1 cellular context compared by ENCODE assay signal in the genomic region with DNA sequence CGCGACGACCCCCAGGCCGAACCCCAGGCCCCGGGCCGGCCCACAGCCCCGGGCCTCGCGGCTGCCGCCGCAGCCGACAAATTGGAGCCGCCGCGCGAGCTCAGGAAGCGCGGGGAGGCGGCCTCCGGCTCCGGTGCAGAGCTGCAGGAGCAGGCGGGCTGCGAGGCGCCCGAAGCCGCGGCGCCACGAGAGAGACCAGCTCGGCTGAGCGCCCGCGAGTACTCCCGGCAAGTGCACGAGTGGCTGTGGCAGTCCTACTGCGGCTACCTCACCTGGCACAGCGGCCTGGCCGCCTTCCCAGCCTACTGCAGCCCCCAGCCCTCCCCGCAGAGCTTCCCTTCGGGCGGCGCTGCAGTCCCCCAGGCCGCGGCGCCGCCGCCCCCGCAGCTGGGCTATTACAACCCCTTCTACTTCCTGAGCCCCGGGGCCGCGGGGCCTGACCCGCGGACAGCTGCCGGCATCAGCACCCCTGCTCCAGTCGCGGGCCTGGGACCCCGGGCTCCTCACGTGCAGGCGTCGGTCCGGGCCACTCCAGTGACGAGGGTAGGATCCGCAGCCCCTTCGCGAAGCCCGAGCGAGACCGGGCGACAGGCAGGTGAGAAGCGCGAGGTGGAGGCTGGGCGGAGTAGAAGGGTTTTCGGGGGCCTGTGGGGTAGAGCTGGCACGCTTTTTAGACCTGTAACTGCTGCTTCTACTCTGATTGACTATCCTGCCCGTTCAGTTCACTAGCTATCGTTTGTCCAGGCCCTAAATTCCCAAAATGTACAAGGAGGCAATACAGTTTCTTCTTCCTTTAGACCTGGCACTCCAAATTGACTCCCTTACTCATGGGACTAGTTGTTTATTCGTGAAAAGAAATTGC.
A peak's percentile ranks its signal among the peaks of the same experiment; 100 is the strongest.
TF ChIP-seq lines count a peak whose summit lies in the region.

No MANE protein-coding gene starts in this region.

TF ChIP-seq in HepG2, 621 proteins besides CTCF, POLR2A, EP300 and RAD21 (continued from another document and continues in another):
- TF ChIP-seq, protein P1, sequence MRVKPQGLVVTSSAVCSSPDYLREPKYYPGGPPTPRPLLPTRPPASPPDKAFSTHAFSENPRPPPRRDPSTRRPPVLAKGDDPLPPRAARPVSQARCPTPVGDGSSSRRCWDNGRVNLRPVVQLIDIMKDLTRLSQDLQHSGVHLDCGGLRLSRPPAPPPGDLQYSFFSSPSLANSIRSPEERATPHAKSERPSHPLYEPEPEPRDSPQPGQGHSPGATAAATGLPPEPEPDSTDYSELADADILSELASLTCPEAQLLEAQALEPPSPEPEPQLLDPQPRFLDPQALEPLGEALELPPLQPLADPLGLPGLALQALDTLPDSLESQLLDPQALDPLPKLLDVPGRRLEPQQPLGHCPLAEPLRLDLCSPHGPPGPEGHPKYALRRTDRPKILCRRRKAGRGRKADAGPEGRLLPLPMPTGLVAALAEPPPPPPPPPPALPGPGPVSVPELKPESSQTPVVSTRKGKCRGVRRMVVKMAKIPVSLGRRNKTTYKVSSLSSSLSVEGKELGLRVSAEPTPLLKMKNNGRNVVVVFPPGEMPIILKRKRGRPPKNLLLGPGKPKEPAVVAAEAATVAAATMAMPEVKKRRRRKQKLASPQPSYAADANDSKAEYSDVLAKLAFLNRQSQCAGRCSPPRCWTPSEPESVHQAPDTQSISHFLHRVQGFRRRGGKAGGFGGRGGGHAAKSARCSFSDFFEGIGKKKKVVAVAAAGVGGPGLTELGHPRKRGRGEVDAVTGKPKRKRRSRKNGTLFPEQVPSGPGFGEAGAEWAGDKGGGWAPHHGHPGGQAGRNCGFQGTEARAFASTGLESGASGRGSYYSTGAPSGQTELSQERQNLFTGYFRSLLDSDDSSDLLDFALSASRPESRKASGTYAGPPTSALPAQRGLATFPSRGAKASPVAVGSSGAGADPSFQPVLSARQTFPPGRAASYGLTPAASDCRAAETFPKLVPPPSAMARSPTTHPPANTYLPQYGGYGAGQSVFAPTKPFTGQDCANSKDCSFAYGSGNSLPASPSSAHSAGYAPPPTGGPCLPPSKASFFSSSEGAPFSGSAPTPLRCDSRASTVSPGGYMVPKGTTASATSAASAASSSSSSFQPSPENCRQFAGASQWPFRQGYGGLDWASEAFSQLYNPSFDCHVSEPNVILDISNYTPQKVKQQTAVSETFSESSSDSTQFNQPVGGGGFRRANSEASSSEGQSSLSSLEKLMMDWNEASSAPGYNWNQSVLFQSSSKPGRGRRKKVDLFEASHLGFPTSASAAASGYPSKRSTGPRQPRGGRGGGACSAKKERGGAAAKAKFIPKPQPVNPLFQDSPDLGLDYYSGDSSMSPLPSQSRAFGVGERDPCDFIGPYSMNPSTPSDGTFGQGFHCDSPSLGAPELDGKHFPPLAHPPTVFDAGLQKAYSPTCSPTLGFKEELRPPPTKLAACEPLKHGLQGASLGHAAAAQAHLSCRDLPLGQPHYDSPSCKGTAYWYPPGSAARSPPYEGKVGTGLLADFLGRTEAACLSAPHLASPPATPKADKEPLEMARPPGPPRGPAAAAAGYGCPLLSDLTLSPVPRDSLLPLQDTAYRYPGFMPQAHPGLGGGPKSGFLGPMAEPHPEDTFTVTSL (CRISPR knock-in tag; IDR thresholded peaks at IDR 0.05; ENCODE audit: borderline replicate concordance): no peak
- TF ChIP-seq SIN3A (IDR thresholded peaks at IDR 0.05; ENCODE audit: borderline replicate concordance, low read depth, low read length) (peak; percentile 16; the same call in 1 of the 2 replicates), NFE2 (CRISPR knock-in tag; IDR thresholded peaks at IDR 0.05) (no peak), NFYB (CRISPR knock-in tag; IDR thresholded peaks at IDR 0.05) (no peak), SP4 (CRISPR knock-in tag; IDR thresholded peaks at IDR 0.05) (no peak; the same call in 1 of the 2 replicates), ZNF20 (CRISPR knock-in tag; IDR thresholded peaks at IDR 0.05) (no peak), ZBTB42 (CRISPR knock-in tag; IDR thresholded peaks at IDR 0.05) (no peak), GABPB1 (CRISPR knock-in tag; IDR thresholded peaks at IDR 0.05) (peak; percentile 3; the same call in 1 of the 2 replicates), SMAD9 (CRISPR knock-in tag; IDR thresholded peaks at IDR 0.05) (no peak), ZNF235 (CRISPR knock-in tag; IDR thresholded peaks at IDR 0.05; ENCODE audit: borderline replicate concordance) (no peak), ETV6 (CRISPR knock-in tag; conservative IDR thresholded peaks at IDR 0.05) (no peak), NR2F1 (CRISPR knock-in tag; IDR thresholded peaks at IDR 0.05) (no peak), ZFP1 (CRISPR knock-in tag; IDR thresholded peaks at IDR 0.05) (no peak), ZNF367 (CRISPR knock-in tag; IDR thresholded peaks at IDR 0.05; ENCODE audit: borderline replicate concordance) (no peak), ZNF660 (CRISPR knock-in tag; IDR thresholded peaks at IDR 0.05; ENCODE audit: borderline replicate concordance, low read depth) (no peak), ZNF335 (CRISPR knock-in tag; IDR thresholded peaks at IDR 0.05) (no peak), PHB2 (IDR thresholded peaks at IDR 0.05; ENCODE audit: partially characterized antibody) (no peak), ERF (CRISPR knock-in tag; IDR thresholded peaks at IDR 0.05) (peak; percentile 46; the same call in 1 of the 2 replicates), TSC22D2 (CRISPR knock-in tag; IDR thresholded peaks at IDR 0.05; ENCODE audit: borderline replicate concordance) (no peak), JUN (CRISPR knock-in tag; IDR thresholded peaks at IDR 0.05) (no peak)
- TF ChIP-seq, protein P2, sequence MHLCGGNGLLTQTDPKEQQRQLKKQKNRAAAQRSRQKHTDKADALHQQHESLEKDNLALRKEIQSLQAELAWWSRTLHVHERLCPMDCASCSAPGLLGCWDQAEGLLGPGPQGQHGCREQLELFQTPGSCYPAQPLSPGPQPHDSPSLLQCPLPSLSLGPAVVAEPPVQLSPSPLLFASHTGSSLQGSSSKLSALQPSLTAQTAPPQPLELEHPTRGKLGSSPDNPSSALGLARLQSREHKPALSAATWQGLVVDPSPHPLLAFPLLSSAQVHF (CRISPR knock-in tag; IDR thresholded peaks at IDR 0.05): no peak; the same call in 1 of the 2 replicates
- TF ChIP-seq, protein P3, sequence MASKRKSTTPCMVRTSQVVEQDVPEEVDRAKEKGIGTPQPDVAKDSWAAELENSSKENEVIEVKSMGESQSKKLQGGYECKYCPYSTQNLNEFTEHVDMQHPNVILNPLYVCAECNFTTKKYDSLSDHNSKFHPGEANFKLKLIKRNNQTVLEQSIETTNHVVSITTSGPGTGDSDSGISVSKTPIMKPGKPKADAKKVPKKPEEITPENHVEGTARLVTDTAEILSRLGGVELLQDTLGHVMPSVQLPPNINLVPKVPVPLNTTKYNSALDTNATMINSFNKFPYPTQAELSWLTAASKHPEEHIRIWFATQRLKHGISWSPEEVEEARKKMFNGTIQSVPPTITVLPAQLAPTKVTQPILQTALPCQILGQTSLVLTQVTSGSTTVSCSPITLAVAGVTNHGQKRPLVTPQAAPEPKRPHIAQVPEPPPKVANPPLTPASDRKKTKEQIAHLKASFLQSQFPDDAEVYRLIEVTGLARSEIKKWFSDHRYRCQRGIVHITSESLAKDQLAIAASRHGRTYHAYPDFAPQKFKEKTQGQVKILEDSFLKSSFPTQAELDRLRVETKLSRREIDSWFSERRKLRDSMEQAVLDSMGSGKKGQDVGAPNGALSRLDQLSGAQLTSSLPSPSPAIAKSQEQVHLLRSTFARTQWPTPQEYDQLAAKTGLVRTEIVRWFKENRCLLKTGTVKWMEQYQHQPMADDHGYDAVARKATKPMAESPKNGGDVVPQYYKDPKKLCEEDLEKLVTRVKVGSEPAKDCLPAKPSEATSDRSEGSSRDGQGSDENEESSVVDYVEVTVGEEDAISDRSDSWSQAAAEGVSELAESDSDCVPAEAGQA (IDR thresholded peaks at IDR 0.05; ENCODE audit: low read depth): no peak
- TF ChIP-seq, protein P3 (CRISPR knock-in tag; IDR thresholded peaks at IDR 0.05; ENCODE audit: borderline replicate concordance): no peak; the same call in 1 of the 2 replicates
- TF ChIP-seq, protein P4, sequence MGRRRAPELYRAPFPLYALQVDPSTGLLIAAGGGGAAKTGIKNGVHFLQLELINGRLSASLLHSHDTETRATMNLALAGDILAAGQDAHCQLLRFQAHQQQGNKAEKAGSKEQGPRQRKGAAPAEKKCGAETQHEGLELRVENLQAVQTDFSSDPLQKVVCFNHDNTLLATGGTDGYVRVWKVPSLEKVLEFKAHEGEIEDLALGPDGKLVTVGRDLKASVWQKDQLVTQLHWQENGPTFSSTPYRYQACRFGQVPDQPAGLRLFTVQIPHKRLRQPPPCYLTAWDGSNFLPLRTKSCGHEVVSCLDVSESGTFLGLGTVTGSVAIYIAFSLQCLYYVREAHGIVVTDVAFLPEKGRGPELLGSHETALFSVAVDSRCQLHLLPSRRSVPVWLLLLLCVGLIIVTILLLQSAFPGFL (CRISPR knock-in tag; IDR thresholded peaks at IDR 0.05): 0 out of 2 replicates have a peak, but pooled peaks have one; percentile 37
- TF ChIP-seq, protein P5, sequence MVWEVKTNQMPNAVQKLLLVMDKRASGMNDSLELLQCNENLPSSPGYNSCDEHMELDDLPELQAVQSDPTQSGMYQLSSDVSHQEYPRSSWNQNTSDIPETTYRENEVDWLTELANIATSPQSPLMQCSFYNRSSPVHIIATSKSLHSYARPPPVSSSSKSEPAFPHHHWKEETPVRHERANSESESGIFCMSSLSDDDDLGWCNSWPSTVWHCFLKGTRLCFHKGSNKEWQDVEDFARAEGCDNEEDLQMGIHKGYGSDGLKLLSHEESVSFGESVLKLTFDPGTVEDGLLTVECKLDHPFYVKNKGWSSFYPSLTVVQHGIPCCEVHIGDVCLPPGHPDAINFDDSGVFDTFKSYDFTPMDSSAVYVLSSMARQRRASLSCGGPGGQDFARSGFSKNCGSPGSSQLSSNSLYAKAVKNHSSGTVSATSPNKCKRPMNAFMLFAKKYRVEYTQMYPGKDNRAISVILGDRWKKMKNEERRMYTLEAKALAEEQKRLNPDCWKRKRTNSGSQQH (CRISPR knock-in tag; IDR thresholded peaks at IDR 0.05; ENCODE audit: low read depth): no peak
- TF ChIP-seq, protein P6, sequence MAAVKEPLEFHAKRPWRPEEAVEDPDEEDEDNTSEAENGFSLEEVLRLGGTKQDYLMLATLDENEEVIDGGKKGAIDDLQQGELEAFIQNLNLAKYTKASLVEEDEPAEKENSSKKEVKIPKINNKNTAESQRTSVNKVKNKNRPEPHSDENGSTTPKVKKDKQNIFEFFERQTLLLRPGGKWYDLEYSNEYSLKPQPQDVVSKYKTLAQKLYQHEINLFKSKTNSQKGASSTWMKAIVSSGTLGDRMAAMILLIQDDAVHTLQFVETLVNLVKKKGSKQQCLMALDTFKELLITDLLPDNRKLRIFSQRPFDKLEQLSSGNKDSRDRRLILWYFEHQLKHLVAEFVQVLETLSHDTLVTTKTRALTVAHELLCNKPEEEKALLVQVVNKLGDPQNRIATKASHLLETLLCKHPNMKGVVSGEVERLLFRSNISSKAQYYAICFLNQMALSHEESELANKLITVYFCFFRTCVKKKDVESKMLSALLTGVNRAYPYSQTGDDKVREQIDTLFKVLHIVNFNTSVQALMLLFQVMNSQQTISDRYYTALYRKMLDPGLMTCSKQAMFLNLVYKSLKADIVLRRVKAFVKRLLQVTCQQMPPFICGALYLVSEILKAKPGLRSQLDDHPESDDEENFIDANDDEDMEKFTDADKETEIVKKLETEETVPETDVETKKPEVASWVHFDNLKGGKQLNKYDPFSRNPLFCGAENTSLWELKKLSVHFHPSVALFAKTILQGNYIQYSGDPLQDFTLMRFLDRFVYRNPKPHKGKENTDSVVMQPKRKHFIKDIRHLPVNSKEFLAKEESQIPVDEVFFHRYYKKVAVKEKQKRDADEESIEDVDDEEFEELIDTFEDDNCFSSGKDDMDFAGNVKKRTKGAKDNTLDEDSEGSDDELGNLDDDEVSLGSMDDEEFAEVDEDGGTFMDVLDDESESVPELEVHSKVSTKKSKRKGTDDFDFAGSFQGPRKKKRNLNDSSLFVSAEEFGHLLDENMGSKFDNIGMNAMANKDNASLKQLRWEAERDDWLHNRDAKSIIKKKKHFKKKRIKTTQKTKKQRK (IDR thresholded peaks at IDR 0.05; ENCODE audit: low read length): no peak
